8 cellular contexts compared by ENCODE assay signal in genomic region chr16:3045758-3046505, GRCh38. TPM values are rescaled to one million over a fixed set of nuclear protein-coding genes. Genes with fewer than 3 reads are reported as not detected.
DNase-seq lines count a peak whose midpoint lies in the region; ATAC-seq and TF ChIP-seq lines count a peak whose summit lies in the region.

No MANE protein-coding gene starts in this region.

- no peak for TF ChIP-seq CTCF in CD8-positive, alpha-beta T cell (IDR thresholded peaks at IDR 0.05)
- no peak for TF ChIP-seq CTCF in brain (conservative IDR thresholded peaks at IDR 0.05)
- no peak for TF ChIP-seq CTCF in left lung (IDR thresholded peaks at IDR 0.05)
- no peak for TF ChIP-seq CTCF in upper lobe of right lung (IDR thresholded peaks at IDR 0.05)

- intact Hi-C loops in CD8-positive, alpha-beta T cell (cut with DNase I, micrococcal nuclease): no loop called here
- intact Hi-C loops in left lung (cut with DNase I): no loop called here
- intact Hi-C loops in upper lobe of right lung (cut with DNase I): no loop called here

- no peaks in the 10 kb centered on the region for H3K36me3 ChIP-seq in CD8-positive, alpha-beta T cell (ENCODE audit: insufficient read depth, low read length)
- H3K36me3 ChIP-seq in left lung (no peaks in the 10 kb centered on the region), upper lobe of right lung (no peaks in the 10 kb centered on the region)

- H3K4me1 Mint-ChIP-seq in CD8-positive, alpha-beta T cell (ENCODE audit: low read depth): peaks cover 24% of the 10 kb centered on the region
- peaks cover 12% of the 10 kb centered on the region for H3K4me1 Mint-ChIP-seq in brain

- H3K27ac Mint-ChIP-seq in CD8-positive, alpha-beta T cell: no peak overlapping the region
- H3K27ac Mint-ChIP-seq in brain: no peak overlapping the region

- CTCF ChIA-PET in CD8-positive, alpha-beta T cell (lab: Charles Lee): interaction anchor here (1.1 to 8.5 kb wide), 3 partner anchors 10 to 25 kb away, joined by 3 to 106 read pairs (median 5); no protein-coding TSS in a partner anchor

- in situ Hi-C loops in KBM-7 (cut with MboI; ENCODE audit: low pct_unique_long_range_greater_than_20kb, low sequenced_read_pairs): no loop called here

- H3K4me3 Mint-ChIP-seq in CD8-positive, alpha-beta T cell: peak overlapping the region; percentile 80
- H3K4me3 Mint-ChIP-seq in brain: peak overlapping the region; percentile 56 to 78 (median 66)

- H3K9me3 Mint-ChIP-seq in CD8-positive, alpha-beta T cell: no peaks in the 10 kb centered on the region
- peaks cover 0 to 9% (median 6%) of the 10 kb centered on the region in 5 experiments for H3K9me3 Mint-ChIP-seq in brain

- H3K27me3 ChIP-seq in CD8-positive, alpha-beta T cell (ENCODE audit: insufficient read depth, low read length): peaks cover 26% of the 10 kb centered on the region
- peaks cover 55 to 93% of the 10 kb centered on the region in 2 donors for H3K27me3 ChIP-seq in left lung
- H3K27me3 ChIP-seq in upper lobe of right lung: peaks cover 78% of the 10 kb centered on the region

- H3K4me3 ChIP-seq in CD8-positive, alpha-beta T cell (ENCODE audit: low read depth, low read length): peak overlapping the region; percentile 54
- H3K4me3 ChIP-seq in left lung (peak overlapping the region; percentile 25 to 61), upper lobe of right lung (peak overlapping the region; percentile 53)

- peak in 1 of 7 experiments; percentile 18 for DNase-seq in CD8-positive, alpha-beta T cell
- peak; percentile 59 for DNase-seq in KBM-7
- DNase-seq in left lung: peak; percentile 51 to 93
- peak; percentile 75 for DNase-seq in upper lobe of right lung
- DNase-seq in HUDEP-2 (lab: John Stamatoyannopoulos, UW; ENCODE audit: unreplicated experiment in 76 of 76): no peak
- no peak for DNase-seq in mesenteric fat pad (ENCODE audit: low spot score)

- no peaks in the 10 kb centered on the region for H3K9me3 ChIP-seq in CD8-positive, alpha-beta T cell (ENCODE audit: low read length)
- no peaks in the 10 kb centered on the region for H3K9me3 ChIP-seq in left lung
- no peaks in the 10 kb centered on the region for H3K9me3 ChIP-seq in upper lobe of right lung

- H3K27ac ChIP-seq in CD8-positive, alpha-beta T cell (ENCODE audit: low read depth, low read length): no peak overlapping the region
- H3K27ac ChIP-seq in left lung (peak overlapping the region in 1 of 2 donors; percentile 86), upper lobe of right lung (peak overlapping the region; percentile 42)

- peaks cover 26% of the 10 kb centered on the region for H3K27me3 Mint-ChIP-seq in CD8-positive, alpha-beta T cell (ENCODE audit: low read depth)
- H3K27me3 Mint-ChIP-seq in brain: peaks cover 94% of the 10 kb centered on the region

- POLR2A ChIA-PET in CD8-positive, alpha-beta T cell (lab: Charles Lee): interaction anchor here (1.0 to 2.6 kb wide), 6 partner anchors 12 to 84 kb away, joined by 3 to 11 read pairs (median 4); no protein-coding TSS in a partner anchor

- H3K36me3 Mint-ChIP-seq in CD8-positive, alpha-beta T cell: no peaks in the 10 kb centered on the region
- H3K36me3 Mint-ChIP-seq in brain: no peaks in the 10 kb centered on the region

- ATAC-seq in CD8-positive, alpha-beta T cell: peak; percentile 29
- ATAC-seq in left lung (peak; percentile 64), upper lobe of right lung (peak; percentile 68), HG02571 (IDR thresholded peaks at IDR 0.05; ENCODE audit: unreplicated experiment) (no peak)

- H3K4me1 ChIP-seq in CD8-positive, alpha-beta T cell (ENCODE audit: insufficient read depth, low read length): peaks cover 20% of the 10 kb centered on the region
- H3K4me1 ChIP-seq in left lung: peaks cover 15 to 52% of the 10 kb centered on the region in 2 donors
- H3K4me1 ChIP-seq in upper lobe of right lung: peaks cover 12% of the 10 kb centered on the region

RNA-seq across cellular contexts. Expression of gene MMP25, which starts 0.4 kb away (rescaled TPM):
- under 1 TPM; 0.11 to 0.36 TPM for total RNA-seq in CD8-positive, alpha-beta T cell
- 0.34 TPM for polyA plus RNA-seq in brain (ENCODE audit: insufficient read depth, low read depth, low replicate concordance)
- total RNA-seq in left lung: 10 to 100 TPM in 1 of 2 donors, 1 to 10 TPM in 1; 2.4 to 91.9 TPM
- 12.8 TPM for total RNA-seq in upper lobe of right lung
- 21.6 TPM for total RNA-seq in mesenteric fat pad

RNA-seq across cellular contexts. Expression of gene BICDL2, which starts 9.2 kb away (rescaled TPM):
- total RNA-seq in CD8-positive, alpha-beta T cell: not detected
- 0.24 TPM for polyA plus RNA-seq in brain (ENCODE audit: insufficient read depth, low read depth, low replicate concordance)
- total RNA-seq in left lung (10 to 100 TPM; 10.8 to 18.1 TPM), upper lobe of right lung (16.3 TPM), mesenteric fat pad (not detected)

RNA-seq across cellular contexts. Expression of gene IL32, which starts 19.5 kb away (rescaled TPM):
- total RNA-seq in CD8-positive, alpha-beta T cell: 100 to 1,000 TPM; 123 to 127 TPM
- polyA plus RNA-seq in brain (ENCODE audit: insufficient read depth, low read depth, low replicate concordance): 10.6 TPM
- total RNA-seq in left lung (100 to 1,000 TPM; 132 to 310 TPM), upper lobe of right lung (91.5 TPM), mesenteric fat pad (36.0 TPM)

RNA-seq across cellular contexts. Expression of gene THOC6, which starts 22.1 kb away (rescaled TPM):
- total RNA-seq in CD8-positive, alpha-beta T cell: 10 to 100 TPM; 13.1 to 14.0 TPM
- 45.0 TPM for polyA plus RNA-seq in brain (ENCODE audit: insufficient read depth, low read depth, low replicate concordance)
- total RNA-seq in left lung (10 to 100 TPM; 24.0 to 38.7 TPM), upper lobe of right lung (31.4 TPM), mesenteric fat pad (20.6 TPM)

RNA-seq across cellular contexts. Expression of gene HCFC1R1, which starts 22.2 kb away (rescaled TPM):
- 1 to 10 TPM; 6.4 to 7.1 TPM for total RNA-seq in CD8-positive, alpha-beta T cell
- polyA plus RNA-seq in brain (ENCODE audit: insufficient read depth, low read depth, low replicate concordance): 314 TPM
- total RNA-seq in left lung: 10 to 100 TPM; 45.4 to 66.6 TPM
- 55.7 TPM for total RNA-seq in upper lobe of right lung
- total RNA-seq in mesenteric fat pad: 26.5 TPM

Comparison
In these comparisons a context has a peak if more than half of its experiments do, and no peak if none do; other contexts are left out.
1. DNase-seq: peak in KBM-7 (single experiment), left lung (2 of 2) and upper lobe of right lung (single experiment); none in HUDEP-2 (0 of 76) and mesenteric fat pad (single experiment).
2. RNA of gene BICDL2, which starts 9.2 kb away (total RNA-seq): 10.8 to 18.1 TPM in left lung and 16.3 TPM in upper lobe of right lung (single experiment); not detected in mesenteric fat pad (single experiment) and not detected in CD8-positive, alpha-beta T cell; every median in the first group is over 10 times any median in the second.
3. Peak in every context shown above with its lines, with median percentiles within 50 percentile points of each other: H3K4me3 ChIP-seq.